ENCODE assay signal across 10 cellular contexts in the genomic region with DNA sequence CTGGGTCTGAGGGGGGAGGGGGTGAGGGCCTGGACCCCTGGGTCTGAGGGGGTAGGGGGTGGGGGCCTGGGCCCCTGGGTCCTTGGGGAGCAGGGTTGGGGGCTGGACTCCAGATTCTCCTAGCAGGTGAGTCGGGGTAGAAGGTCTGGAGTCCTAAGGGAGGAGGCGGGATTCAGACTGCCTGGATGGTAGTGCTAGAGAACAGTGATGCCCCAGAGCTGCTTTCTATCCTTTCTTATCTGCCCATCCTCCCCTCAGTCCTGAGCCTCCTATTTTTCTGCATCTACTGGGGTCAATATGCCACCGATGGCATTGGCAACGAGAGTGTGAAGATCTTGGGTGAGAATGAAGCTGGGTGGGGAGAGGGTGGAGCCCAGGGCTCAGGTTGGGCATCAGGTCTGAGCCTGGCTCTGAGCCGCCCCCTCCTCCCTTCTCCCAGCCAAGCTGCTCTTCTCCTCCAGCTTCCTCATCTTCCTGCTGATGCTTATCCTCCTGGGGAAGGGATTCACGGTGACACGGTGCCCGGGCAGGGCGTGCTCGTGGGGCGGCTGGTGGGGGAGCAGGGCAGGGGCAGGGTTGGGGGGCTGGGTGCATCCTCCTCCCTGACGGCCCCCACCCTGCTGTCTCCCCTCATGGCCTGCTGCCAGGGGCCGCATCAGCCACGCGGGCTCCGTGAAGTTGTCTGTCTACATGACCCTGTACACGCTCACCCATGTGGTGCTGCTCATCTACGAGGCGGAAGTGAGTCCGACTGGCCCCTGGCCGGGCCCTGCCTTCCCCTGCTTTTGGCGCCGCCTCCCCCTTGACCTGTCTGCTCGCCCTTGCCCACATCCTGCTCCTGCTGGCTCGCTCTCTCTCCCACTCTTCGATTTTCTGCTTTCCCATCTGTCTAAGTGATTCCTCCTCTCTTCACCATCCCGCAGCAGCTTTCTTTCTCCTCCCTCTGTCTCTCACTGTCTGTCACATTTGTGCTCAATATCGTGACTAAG. TPM values are rescaled to one million over a fixed set of nuclear protein-coding genes. Genes with fewer than 3 reads are reported as not detected.
DNase-seq lines count a peak whose midpoint lies in the region; ATAC-seq and TF ChIP-seq lines count a peak whose summit lies in the region.
"Had no signal": no experiment of that assay in that cellular context is flagged by ENCODE, and none has a peak within 500 bp of the region (broad histone marks: within the 10 kb centered on the region; RNA-seq: fewer than 3 reads in every experiment).

No MANE protein-coding gene starts in this region.

- no peak overlapping the region for H3K27ac ChIP-seq in SK-N-SH (ENCODE audit: low read depth in 2 of 2, low read length in 1 of 2)

- TF ChIP-seq CTCF in SK-N-SH (IDR thresholded peaks at IDR 0.05) (no peak), brain (conservative IDR thresholded peaks at IDR 0.05) (no peak)

- H3K27me3 Mint-ChIP-seq in brain: peaks cover 6% of the 10 kb centered on the region

- H3K4me3 Mint-ChIP-seq in brain: peak overlapping the region in 3 of 5 experiments; percentile 19 to 43 (median 26)
- H3K4me3 Mint-ChIP-seq: activated CD4-positive, alpha-beta T cell treated with anti-CD3 and anti-CD28 coated beads, Interleukin-2, amount 10 ng/mL, durations not matched to agents 7 days and 5 days had no signal

- 72% methylated on average over 21 of the region's 28 CpGs for WGBS in SK-N-SH (ENCODE audit: low lambda C conversion rate)

- H3K9me3 ChIP-seq in SK-N-SH: no peaks in the 10 kb centered on the region

- H3K79me2 ChIP-seq in SK-N-SH (ENCODE audit: insufficient read depth): no peaks in the 10 kb centered on the region

- H3K36me3 ChIP-seq in SK-N-SH (replicated peaks in 1 of 2; ENCODE audit: control insufficient read depth in 1 of 2, insufficient read depth in 2 of 2, low read length in 1 of 2): no peaks in the 10 kb centered on the region

- no peaks in the 10 kb centered on the region for H3F3A ChIP-seq in SK-N-SH (replicated peaks; ENCODE audit: insufficient read depth)

- H3K27ac Mint-ChIP-seq in brain: peak overlapping the region in 3 of 5 experiments; percentile 5 to 86 (median 64)
- H3K27ac Mint-ChIP-seq: activated CD4-positive, alpha-beta T cell treated with anti-CD3 and anti-CD28 coated beads, Interleukin-2, amount 10 ng/mL, durations not matched to agents 7 days and 5 days had no signal

- no peaks in the 10 kb centered on the region for H3K9me3 Mint-ChIP-seq in brain
- H3K9me3 Mint-ChIP-seq: activated CD4-positive, alpha-beta T cell treated with anti-CD3 and anti-CD28 coated beads, Interleukin-2, amount 10 ng/mL, durations not matched to agents 7 days and 5 days had no signal

- H3K36me3 Mint-ChIP-seq in brain: no peaks in the 10 kb centered on the region

- H3K27me3 ChIP-seq in SK-N-SH (ENCODE audit: insufficient read depth): no peaks in the 10 kb centered on the region

- no peaks in the 10 kb centered on the region for H3K9me2 ChIP-seq in SK-N-SH

- H3K4me2 ChIP-seq in SK-N-SH: no peak overlapping the region

- CTCF ChIA-PET in SK-N-SH (lab: Yijun Ruan, JAX): interaction anchor here (0.6 to 0.7 kb wide), 2 partner anchors 31 to 36 kb away, joined by 3 read pairs; no protein-coding TSS in a partner anchor

- H3K9ac ChIP-seq in SK-N-SH: no peak overlapping the region

- peaks cover 33% of the 10 kb centered on the region for H3K4me1 Mint-ChIP-seq in brain

- no peaks in the 10 kb centered on the region for H4K20me1 ChIP-seq in SK-N-SH (ENCODE audit: insufficient read depth)

- H2AFZ ChIP-seq in SK-N-SH (ENCODE audit: low read depth): no peak overlapping the region

- no peak for ATAC-seq in SK-N-SH treated with all-trans-retinoic acid at 6 μM for 48 hours
- ATAC-seq in stimulated activated naive CD8-positive, alpha-beta T cell treated with anti-CD3 and anti-CD28 coated beads, Interleukin-15, Interleukin-2, amounts not matched to agents 100 U/mL and 50 U/mL, for 24 hours: peak; percentile 15
- ATAC-seq in HG02798 (IDR thresholded peaks at IDR 0.05; ENCODE audit: poor library complexity, unreplicated experiment): no peak

- H3K4me3 ChIP-seq in SK-N-SH (ENCODE audit: low read depth in 2 of 2, low read length in 1 of 2): no peak overlapping the region

- H3K4me1 ChIP-seq in SK-N-SH (ENCODE audit: control insufficient read depth in 1 of 2, insufficient read depth in 2 of 2, low read depth in 1 of 2, low read length in 1 of 2): peaks cover 0 to 12% of the 10 kb centered on the region in 2 experiments; a peak in 1 of 4 replicates

- no peak for TF ChIP-seq RAD21 in SK-N-SH (IDR thresholded peaks at IDR 0.05; ENCODE audit: low read length)

- POLR2A ChIA-PET in SK-N-SH (lab: Yijun Ruan, JAX): no interaction called here

- TF ChIP-seq EP300 in SK-N-SH (IDR thresholded peaks at IDR 0.05; ENCODE audit: borderline replicate concordance in 1 of 2, low read depth in 1 of 2, low read length in 1 of 2): no peak

- DNase-seq in SK-N-SH (peak; percentile 36), NCI-H2171 treated with DMSO at 0.1 percent for 48 hours (lab: John Stamatoyannopoulos, UW) (peak; percentile 29), NCI-H187 treated with DMSO at 0.1 percent for 48 hours (lab: John Stamatoyannopoulos, UW) (no peak)
- DNase-seq in stimulated activated naive CD8-positive, alpha-beta T cell treated with anti-CD3 and anti-CD28 coated beads, Interleukin-15, Interleukin-2, amounts not matched to agents 100 U/mL and 50 U/mL, for 24 hours: peak; percentile 26
- no peak for DNase-seq in activated CD4-positive, CD25-positive, alpha-beta regulatory T cell (lab: John Stamatoyannopoulos, UW)
- DNase-seq: activated CD4-positive, alpha-beta T cell treated with anti-CD3 and anti-CD28 coated beads, Interleukin-2, amount 10 ng/mL, durations not matched to agents 7 days and 5 days; effector CD4-positive, alpha-beta T cell had no signal

TF ChIP-seq in SK-N-SH, 30 proteins besides CTCF, POLR2A, EP300 and RAD21:
- TF ChIP-seq RCOR1 (IDR thresholded peaks at IDR 0.05; ENCODE audit: low read length): no peak
- TF ChIP-seq NRF1 (IDR thresholded peaks at IDR 0.05; ENCODE audit: low read depth, low read length): no peak
- no peak for TF ChIP-seq ELF1 (IDR thresholded peaks at IDR 0.05)
- no peak for TF ChIP-seq MAX (IDR thresholded peaks at IDR 0.05; ENCODE audit: low read depth)
- no peak for TF ChIP-seq GATA2 (CRISPR knock-in tag; IDR thresholded peaks at IDR 0.05)
- TF ChIP-seq FOXJ3 (CRISPR knock-in tag; IDR thresholded peaks at IDR 0.05): no peak
- TF ChIP-seq, protein P1, sequence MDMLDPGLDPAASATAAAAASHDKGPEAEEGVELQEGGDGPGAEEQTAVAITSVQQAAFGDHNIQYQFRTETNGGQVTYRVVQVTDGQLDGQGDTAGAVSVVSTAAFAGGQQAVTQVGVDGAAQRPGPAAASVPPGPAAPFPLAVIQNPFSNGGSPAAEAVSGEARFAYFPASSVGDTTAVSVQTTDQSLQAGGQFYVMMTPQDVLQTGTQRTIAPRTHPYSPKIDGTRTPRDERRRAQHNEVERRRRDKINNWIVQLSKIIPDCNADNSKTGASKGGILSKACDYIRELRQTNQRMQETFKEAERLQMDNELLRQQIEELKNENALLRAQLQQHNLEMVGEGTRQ (IDR thresholded peaks at IDR 0.05; ENCODE audit: borderline replicate concordance, low read depth, low read length): no peak

TF ChIP-seq in SK-N-SH treated with all-trans-retinoic acid at 6 μM for 48 hours, 23 proteins besides CTCF, POLR2A, EP300 and RAD21 (continues in another document):
- TF ChIP-seq SNAI2 (CRISPR knock-in tag; IDR thresholded peaks at IDR 0.05) (no peak), ZFP30 (CRISPR knock-in tag; IDR thresholded peaks at IDR 0.05) (no peak), GLIS3 (CRISPR knock-in tag; IDR thresholded peaks at IDR 0.05) (no peak), RARB (CRISPR knock-in tag; IDR thresholded peaks at IDR 0.05) (no peak), ZC3H10 (CRISPR knock-in tag; IDR thresholded peaks at IDR 0.05) (no peak), ZNF565 (CRISPR knock-in tag; conservative IDR thresholded peaks at IDR 0.05; ENCODE audit: low read depth) (no peak), ZNF8 (CRISPR knock-in tag; IDR thresholded peaks at IDR 0.05) (no peak), PPARA (CRISPR knock-in tag; IDR thresholded peaks at IDR 0.05; ENCODE audit: borderline replicate concordance) (no peak), OSR1 (CRISPR knock-in tag; IDR thresholded peaks at IDR 0.05) (no peak)
- TF ChIP-seq, protein P2, sequence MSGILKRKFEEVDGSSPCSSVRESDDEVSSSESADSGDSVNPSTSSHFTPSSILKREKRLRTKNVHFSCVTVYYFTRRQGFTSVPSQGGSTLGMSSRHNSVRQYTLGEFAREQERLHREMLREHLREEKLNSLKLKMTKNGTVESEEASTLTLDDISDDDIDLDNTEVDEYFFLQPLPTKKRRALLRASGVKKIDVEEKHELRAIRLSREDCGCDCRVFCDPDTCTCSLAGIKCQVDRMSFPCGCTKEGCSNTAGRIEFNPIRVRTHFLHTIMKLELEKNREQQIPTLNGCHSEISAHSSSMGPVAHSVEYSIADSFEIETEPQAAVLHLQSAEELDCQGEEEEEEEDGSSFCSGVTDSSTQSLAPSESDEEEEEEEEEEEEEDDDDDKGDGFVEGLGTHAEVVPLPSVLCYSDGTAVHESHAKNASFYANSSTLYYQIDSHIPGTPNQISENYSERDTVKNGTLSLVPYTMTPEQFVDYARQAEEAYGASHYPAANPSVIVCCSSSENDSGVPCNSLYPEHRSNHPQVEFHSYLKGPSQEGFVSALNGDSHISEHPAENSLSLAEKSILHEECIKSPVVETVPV (CRISPR knock-in tag; IDR thresholded peaks at IDR 0.05): no peak

RNA-seq across cellular contexts. Expression of gene TMEM145, which starts 3.4 kb away (rescaled TPM):
- 0.37 and 2.0 TPM in 2 replicates for polyA plus RNA-seq in SK-N-SH (2012; rRNA removed)
- polyA plus RNA-seq in SK-N-SH (2012; cell fraction: cytosol; rRNA removed): 0.53 and 1.5 TPM in 2 replicates
- polyA plus RNA-seq in SK-N-SH (2012; cell fraction: nucleus; rRNA removed): 8.0 and 18.2 TPM in 2 replicates
- polyA plus RNA-seq in brain (ENCODE audit: insufficient read depth, low read depth, low replicate concordance): 17.6 TPM

RNA-seq across cellular contexts. Expression of gene MEGF8, which starts 8.9 kb away (rescaled TPM):
- 12.0 and 19.1 TPM in 2 replicates for polyA plus RNA-seq in SK-N-SH (2012; rRNA removed)
- polyA plus RNA-seq in SK-N-SH (2012; cell fraction: cytosol; rRNA removed): 12.4 and 14.8 TPM in 2 replicates
- polyA plus RNA-seq in SK-N-SH (2012; cell fraction: nucleus; rRNA removed): 18.7 and 25.1 TPM in 2 replicates
- 36.5 TPM for polyA plus RNA-seq in brain (ENCODE audit: insufficient read depth, low read depth, low replicate concordance)

RNA-seq across cellular contexts. Expression of gene PAFAH1B3, which starts 14.1 kb away (rescaled TPM):
- 105 and 160 TPM in 2 replicates for polyA plus RNA-seq in SK-N-SH (2012; rRNA removed)
- 71.5 and 102 TPM in 2 replicates for polyA plus RNA-seq in SK-N-SH (2012; cell fraction: cytosol; rRNA removed)
- 82.6 and 91.4 TPM in 2 replicates for polyA plus RNA-seq in SK-N-SH (2012; cell fraction: nucleus; rRNA removed)
- polyA plus RNA-seq in brain (ENCODE audit: insufficient read depth, low read depth, low replicate concordance): 216 TPM

RNA-seq across cellular contexts. Expression of gene PRR19, which starts 14.6 kb away (rescaled TPM):
- 1.3 TPM in 2 replicates for polyA plus RNA-seq in SK-N-SH (2012; rRNA removed)
- polyA plus RNA-seq in SK-N-SH (2012; cell fraction: cytosol; rRNA removed): 0.40 and 0.87 TPM in 2 replicates
- 1.3 and 1.7 TPM in 2 replicates for polyA plus RNA-seq in SK-N-SH (2012; cell fraction: nucleus; rRNA removed)
- polyA plus RNA-seq in brain (ENCODE audit: insufficient read depth, low read depth, low replicate concordance): 5.9 TPM

RNA-seq across cellular contexts. Expression of gene CIC, which starts 47.5 kb away (rescaled TPM):
- 8.6 and 16.9 TPM in 2 replicates for polyA plus RNA-seq in SK-N-SH (2012; rRNA removed)
- polyA plus RNA-seq in SK-N-SH (2012; cell fraction: cytosol; rRNA removed): 7.7 and 12.5 TPM in 2 replicates
- polyA plus RNA-seq in SK-N-SH (2012; cell fraction: nucleus; rRNA removed): 67.2 and 121 TPM in 2 replicates
- polyA plus RNA-seq in brain (ENCODE audit: insufficient read depth, low read depth, low replicate concordance): 77.9 TPM

Comparison
In these comparisons a context has a peak if more than half of its experiments do, and no peak if none do; other contexts are left out.
1. DNase-seq: peak in SK-N-SH (single experiment), NCI-H2171 treated with DMSO at 0.1 percent for 48 hours (single experiment) and stimulated activated naive CD8-positive, alpha-beta T cell treated with anti-CD3 and anti-CD28 coated beads, Interleukin-15, Interleukin-2, amounts not matched to agents 100 U/mL and 50 U/mL, for 24 hours (single experiment); none in NCI-H187 treated with DMSO at 0.1 percent for 48 hours (single experiment) and activated CD4-positive, CD25-positive, alpha-beta regulatory T cell (0 of 4).